14 cellular contexts compared by ENCODE assay signal in genomic region chr12:52195065-52195730, GRCh38. TPM values are rescaled to one million over a fixed set of nuclear protein-coding genes. Genes with fewer than 3 reads are reported as not detected.
DNase-seq lines count a peak whose midpoint lies in the region; ATAC-seq and TF ChIP-seq lines count a peak whose summit lies in the region.
"Had no signal": no experiment of that assay in that cellular context is flagged by ENCODE, and none has a peak within 500 bp of the region (broad histone marks: within the 10 kb centered on the region; RNA-seq: fewer than 3 reads in every experiment).

No MANE protein-coding gene starts in this region.

- H3K27ac Mint-ChIP-seq in MCF 10A (ENCODE audit: low read depth, unreplicated experiment): peak overlapping the region; percentile 49
- peak overlapping the region; percentile 98 for H3K27ac Mint-ChIP-seq in osteocyte (ENCODE audit: unreplicated experiment)

- intact Hi-C loops in MCF 10A (cut with micrococcal nuclease): no loop called here

- DNase-seq in ELF-1 (ENCODE audit: low read depth, low spot score): peak; percentile 70
- peak; percentile 53 for DNase-seq in OCI-M1 (lab: John Stamatoyannopoulos, UW)
- no peak for DNase-seq in MCF 10A (ENCODE audit: unreplicated experiment)
- no peak for DNase-seq in osteocyte (ENCODE audit: extremely low spot score, unreplicated experiment)
- DNase-seq in NCI-H146 (lab: John Stamatoyannopoulos, UW): no peak
- DNase-seq in stimulated activated CD4-positive, alpha-beta T cell treated with anti-CD3 and anti-CD28 coated beads, Interleukin-2, amount 100 ng/mL, for 24 hours: no peak
- no peak for DNase-seq in stimulated activated CD8-positive, alpha-beta memory T cell treated with anti-CD3 and anti-CD28 coated beads, Interleukin-4, amount 100 ng/mL, for 48 hours
- DNase-seq: activated CD8-positive, alpha-beta memory T cell treated with anti-CD3 and anti-CD28 coated beads, Interleukin-2, amount 50 U/mL, for 48 hours; adrenal gland; C1 segment of cervical spinal cord; NCI-H2171; stimulated activated CD4-positive, alpha-beta T cell treated with anti-CD3 and anti-CD28 coated beads, Interleukin-4, amount 100 ng/mL, for 1 hour; stimulated activated naive CD4-positive, alpha-beta T cell treated with Interleukin-2 at 50 U/mL for 16 hours had no signal

- POLR2A ChIA-PET in MCF 10A (lab: Yijun Ruan, JAX): interaction anchor here (1.1 kb wide), 1 partner anchor 12 kb away, joined by 3 read pairs; no protein-coding TSS in a partner anchor

- H3K27me3 Mint-ChIP-seq in MCF 10A (ENCODE audit: insufficient read depth, unreplicated experiment): no peaks in the 10 kb centered on the region
- no peaks in the 10 kb centered on the region for H3K27me3 Mint-ChIP-seq in osteocyte (ENCODE audit: unreplicated experiment)

- TF ChIP-seq CTCF in MCF 10A (IDR thresholded peaks at IDR 0.05; ENCODE audit: unreplicated experiment) (no peak), osteocyte (IDR thresholded peaks at IDR 0.05) (no peak)

- H3K36me3 Mint-ChIP-seq in MCF 10A (ENCODE audit: insufficient read depth, unreplicated experiment) (no peaks in the 10 kb centered on the region), osteocyte (ENCODE audit: unreplicated experiment) (no peaks in the 10 kb centered on the region)

- no TSS peak for BruUV-seq in MCF 10A (replicated peaks; lab: Mats Ljungman, UMichigan)

- no peak for ATAC-seq in HG02870 (IDR thresholded peaks at IDR 0.05; ENCODE audit: unreplicated experiment)

- no peak overlapping the region for H3K4me3 Mint-ChIP-seq in MCF 10A (ENCODE audit: unreplicated experiment)
- no peak overlapping the region for H3K4me3 Mint-ChIP-seq in osteocyte (ENCODE audit: unreplicated experiment)

- H3K9me3 Mint-ChIP-seq in MCF 10A (ENCODE audit: unreplicated experiment): no peaks in the 10 kb centered on the region
- no peaks in the 10 kb centered on the region for H3K9me3 Mint-ChIP-seq in osteocyte (ENCODE audit: unreplicated experiment)

- H3K4me1 Mint-ChIP-seq in MCF 10A (ENCODE audit: insufficient read depth, unreplicated experiment): peaks cover 66% of the 10 kb centered on the region
- peaks cover 63% of the 10 kb centered on the region for H3K4me1 Mint-ChIP-seq in osteocyte (ENCODE audit: unreplicated experiment)

- CTCF ChIA-PET in MCF 10A (lab: Yijun Ruan, JAX): interaction anchor here (0.6 to 1.0 kb wide), 3 partner anchors 52 to 84 kb away, joined by 3 to 4 read pairs (median 3); no protein-coding TSS in a partner anchor

RNA-seq across cellular contexts. Expression of gene KRT80, which starts 3.4 kb away (rescaled TPM):
- total RNA-seq in MCF 10A (2022) (27.4 and 52.3 TPM in 2 replicates), osteocyte (9.2 and 9.9 TPM in 2 replicates)

RNA-seq across cellular contexts. Expression of gene KRT7, which starts 37.8 kb away (rescaled TPM):
- 2,379 and 3,360 TPM in 2 replicates for total RNA-seq in MCF 10A (2022)
- total RNA-seq in osteocyte: 168 and 178 TPM in 2 replicates

Comparison
In these comparisons a context has a peak if more than half of its experiments do, and no peak if none do; other contexts are left out.
1. DNase-seq: peak in ELF-1 (single experiment) and OCI-M1 (single experiment); none in MCF 10A (single experiment), osteocyte (single experiment), NCI-H146 (single experiment), stimulated activated CD4-positive, alpha-beta T cell treated with anti-CD3 and anti-CD28 coated beads, Interleukin-2, amount 100 ng/mL, for 24 hours (0 of 2) and stimulated activated CD8-positive, alpha-beta memory T cell treated with anti-CD3 and anti-CD28 coated beads, Interleukin-4, amount 100 ng/mL, for 48 hours (single experiment).
2. RNA of gene KRT7, which starts 37.8 kb away (total RNA-seq): 2,379 to 3,360 TPM in MCF 10A; 168 to 178 TPM in osteocyte; every median in the first group is over 10 times any median in the second.